In genomic region chr3:25563601-25564000, GRCh38 we compare ENCODE assay signal across 16 cellular contexts.
DNase-seq lines count a peak whose midpoint lies in the region; ATAC-seq and TF ChIP-seq lines count a peak whose summit lies in the region.
"Had no signal": no experiment of that assay in that cellular context is flagged by ENCODE, and none has a peak within 500 bp of the region (broad histone marks: within the 10 kb centered on the region; RNA-seq: fewer than 3 reads in every experiment).

No MANE protein-coding gene starts in this region.

- peak overlapping the region; percentile 88 for H3K27ac Mint-ChIP-seq in mesothelial cell of epicardium
- H3K27ac Mint-ChIP-seq: CD4-positive, alpha-beta memory T cell had no signal

- no peaks in the 10 kb centered on the region for H3K79me1 ChIP-seq in mesendoderm (ENCODE audit: low read length)

- H3K9ac ChIP-seq in mesendoderm (ENCODE audit: low read length), result no peak overlapping the region

- H3K36me3 Mint-ChIP-seq in mesothelial cell of epicardium, result peaks cover 24% of the 10 kb centered on the region
- H3K36me3 Mint-ChIP-seq: CD4-positive, alpha-beta memory T cell had no signal

- DNase-seq in EH (ENCODE audit: low read depth) (peak; percentile 69), HCEC 1CT (peak; percentile 26), brain microvascular endothelial cell (no peak), mesothelial cell of epicardium (ENCODE audit: low spot score in 2 of 2, unreplicated experiment in 2 of 2) (no peak), mesendoderm (no peak), NCI-H82 (lab: John Stamatoyannopoulos, UW) (no peak), NCI-H82 treated with DMSO at 0.1 percent for 48 hours (lab: John Stamatoyannopoulos, UW; ENCODE audit: unreplicated experiment) (no peak)
- DNase-seq: BE2C; CD4-positive, alpha-beta memory T cell; DMS79; GF-D8; GOT3; KBM-7 had no signal

- H3K4ac ChIP-seq in mesendoderm (ENCODE audit: low read depth, low read length), result no peak overlapping the region

- no peak overlapping the region for H2AK5ac ChIP-seq in mesendoderm (ENCODE audit: low read length)

- H3K79me2 ChIP-seq in mesendoderm (ENCODE audit: control insufficient read depth, insufficient read depth, low read length), result no peaks in the 10 kb centered on the region

- in situ Hi-C loops in brain microvascular endothelial cell (cut with HindIII; ENCODE audit: low pct_ligation_motif_present, low sequenced_read_pairs), result no loop called here

- H4K8ac ChIP-seq in mesendoderm (ENCODE audit: low read depth, low read length), result no peak overlapping the region

- no peak overlapping the region for H3K4me2 ChIP-seq in mesendoderm (ENCODE audit: low read length)

- H3K23ac ChIP-seq in mesendoderm (ENCODE audit: low read length), result no peak overlapping the region

- TF ChIP-seq CTCF in brain microvascular endothelial cell (IDR thresholded peaks at IDR 0.05; ENCODE audit: low read depth, low read length, missing control alignments) (no peak), mesothelial cell of epicardium (IDR thresholded peaks at IDR 0.05; ENCODE audit: unreplicated experiment) (no peak)

- H3K27me3 ChIP-seq in brain microvascular endothelial cell (replicated peaks), result no peaks in the 10 kb centered on the region
- H3K27me3 ChIP-seq in mesendoderm (ENCODE audit: insufficient read depth, low read length, poor library complexity), result no peaks in the 10 kb centered on the region
- H3K27me3 ChIP-seq: BE2C had no signal

- H3K9me3 Mint-ChIP-seq in mesothelial cell of epicardium, result no peaks in the 10 kb centered on the region
- H3K9me3 Mint-ChIP-seq: CD4-positive, alpha-beta memory T cell had no signal

- peaks cover 18% of the 10 kb centered on the region for H3K4me1 Mint-ChIP-seq in mesothelial cell of epicardium
- H3K4me1 Mint-ChIP-seq: CD4-positive, alpha-beta memory T cell had no signal

- H3K18ac ChIP-seq in mesendoderm (ENCODE audit: low read length), result no peak overlapping the region

- H2BK120ac ChIP-seq in mesendoderm (ENCODE audit: low read depth, low read length), result no peak overlapping the region

- H3K4me3 ChIP-seq in brain microvascular endothelial cell (ENCODE audit: low read depth, low read length) (no peak overlapping the region), mesendoderm (ENCODE audit: low read length) (no peak overlapping the region)

- H3K56ac ChIP-seq in mesendoderm (ENCODE audit: low read length), result no peak overlapping the region

- H2BK15ac ChIP-seq in mesendoderm (replicated peaks; ENCODE audit: low read depth), result no peak overlapping the region

- peak overlapping the region; percentile 12 for H3K27ac ChIP-seq in brain microvascular endothelial cell
- H3K27ac ChIP-seq in mesendoderm (ENCODE audit: low read depth, low read length), result no peak overlapping the region
- H3K27ac ChIP-seq: C4-2B had no signal

- H3K4me3 Mint-ChIP-seq in mesothelial cell of epicardium, result no peak overlapping the region
- H3K4me3 Mint-ChIP-seq: CD4-positive, alpha-beta memory T cell had no signal

- no CpG with 5 or more reads among the region's 1 CpG for WGBS in mesendoderm (ENCODE audit: extremely low coverage, insufficient coverage, low lambda C conversion rate)

- no peaks in the 10 kb centered on the region for H3K4me1 ChIP-seq in mesendoderm (ENCODE audit: control insufficient read depth, low read depth, low read length)
- H3K4me1 ChIP-seq: BE2C had no signal

- H3K36me3 ChIP-seq in brain microvascular endothelial cell (replicated peaks) (peaks cover 14% of the 10 kb centered on the region), mesendoderm (ENCODE audit: control insufficient read depth, insufficient read depth, low read length) (no peaks in the 10 kb centered on the region)
- H3K36me3 ChIP-seq: BE2C had no signal

- H4K5ac ChIP-seq in mesendoderm (ENCODE audit: low read length), result no peak overlapping the region

- no peak overlapping the region for H2BK5ac ChIP-seq in mesendoderm (ENCODE audit: low read length)

- H3K27me3 Mint-ChIP-seq in mesothelial cell of epicardium (ENCODE audit: low read depth), result no peaks in the 10 kb centered on the region

- no peak for ATAC-seq in HG03571 (IDR thresholded peaks at IDR 0.05; ENCODE audit: unreplicated experiment)
- ATAC-seq: HCT116 had no signal

Comparison
In these comparisons a context has a peak if more than half of its experiments do, and no peak if none do; other contexts are left out.
1. DNase-seq: peak in EH (single experiment) and HCEC 1CT (single experiment); none in brain microvascular endothelial cell (single experiment), mesothelial cell of epicardium (0 of 2), mesendoderm (single experiment), NCI-H82 (single experiment) and NCI-H82 treated with DMSO at 0.1 percent for 48 hours (single experiment).